In genomic region chr9:33198163-33198562, GRCh38 we compare ENCODE assay signal across 15 cellular contexts. TPM values are rescaled to one million over a fixed set of nuclear protein-coding genes. Genes with fewer than 3 reads are reported as not detected.
DNase-seq lines count a peak whose midpoint lies in the region; ATAC-seq, FAIRE-seq and TF ChIP-seq lines count a peak whose summit lies in the region.
"Had no signal": no experiment of that assay in that cellular context is flagged by ENCODE, and none has a peak within 500 bp of the region (broad histone marks: within the 10 kb centered on the region; RNA-seq: fewer than 3 reads in every experiment).

No MANE protein-coding gene starts in this region.

- H3K4me3 ChIP-seq in BLaER1 (no peak overlapping the region), body of pancreas (no peak overlapping the region), skeletal muscle tissue (ENCODE audit: low read length in 3 of 3) (no peak overlapping the region)
- H3K4me3 ChIP-seq: colonic mucosa had no signal

- WGBS in body of pancreas, 2 donors, result 68 to 75% methylated on average over 6 of the region's 6 CpGs

- TF ChIP-seq POLR2A in body of pancreas (IDR thresholded peaks at IDR 0.05), result no peak

- H3K4me1 ChIP-seq in BLaER1, result peaks cover 63% of the 10 kb centered on the region
- no peaks in the 10 kb centered on the region for H3K4me1 ChIP-seq in body of pancreas
- peaks cover 15 to 22% (median 19%) of the 10 kb centered on the region in 3 donors for H3K4me1 ChIP-seq in skeletal muscle tissue (ENCODE audit: control insufficient read depth in 3 of 3, insufficient read depth in 3 of 3, low read length in 3 of 3)
- H3K4me1 ChIP-seq: colonic mucosa had no signal

- no peaks in the 10 kb centered on the region for H3K27me3 ChIP-seq in BLaER1
- H3K27me3 ChIP-seq in body of pancreas, result no peaks in the 10 kb centered on the region
- H3K27me3 ChIP-seq in skeletal muscle tissue (ENCODE audit: control insufficient read depth in 3 of 3, insufficient read depth in 3 of 3, low read length in 3 of 3), result no peaks in the 10 kb centered on the region
- H3K27me3 ChIP-seq: colonic mucosa had no signal

- H3K4me2 ChIP-seq in BLaER1, result peak overlapping the region; percentile 34

- no peak for TF ChIP-seq CTCF in body of pancreas (IDR thresholded peaks at IDR 0.05)

- 0 out of 2 replicates have a peak, but pooled peaks cover 3% of the 10 kb centered on the region for H3K9me3 ChIP-seq in BLaER1
- no peaks in the 10 kb centered on the region for H3K9me3 ChIP-seq in body of pancreas
- H3K9me3 ChIP-seq in skeletal muscle tissue (ENCODE audit: control insufficient read depth in 3 of 3, low read length in 3 of 3), result no peaks in the 10 kb centered on the region
- H3K9me3 ChIP-seq: colonic mucosa had no signal

- H3K9ac ChIP-seq in BLaER1, result no peak overlapping the region
- peak overlapping the region in 1 of 3 donors; percentile 27 for H3K9ac ChIP-seq in skeletal muscle tissue (ENCODE audit: low read depth in 1 of 3, low read length in 3 of 3)

- DNase-seq in body of pancreas, result peak in 1 of 4 donors; percentile 11
- peak; percentile 77 for DNase-seq in left ventricle myocardium superior
- no peak for DNase-seq in kidney glomerular epithelial cell (lab: John Stamatoyannopoulos, UW)
- DNase-seq in GM19239 (ENCODE audit: insufficient read length, low spot score), result no peak
- no peak for DNase-seq in G401 (ENCODE audit: low spot score)
- DNase-seq: colonic mucosa, NCI-H1092 treated with DMSO at 0.1 percent for 48 hours, NCI-H69, SIG-M5 had no signal

- intact Hi-C loops in body of pancreas (cut with DNase I) (no loop called here), left ventricle myocardium superior (cut with micrococcal nuclease) (no loop called here)

- no peaks in the 10 kb centered on the region for H4K20me1 ChIP-seq in BLaER1

- H3K36me3 ChIP-seq in BLaER1, result no peaks in the 10 kb centered on the region
- H3K36me3 ChIP-seq in body of pancreas (replicated peaks in 1 of 2; ENCODE audit: insufficient read depth in 1 of 2, low read depth in 2 of 2), result no peaks in the 10 kb centered on the region
- no peaks in the 10 kb centered on the region for H3K36me3 ChIP-seq in skeletal muscle tissue (ENCODE audit: control insufficient read depth in 3 of 3, insufficient read depth in 3 of 3, low read length in 3 of 3)
- H3K36me3 ChIP-seq: colonic mucosa had no signal

- H3K27ac ChIP-seq in BLaER1, result no peak overlapping the region
- H3K27ac ChIP-seq in body of pancreas, result peak overlapping the region in 1 of 4 donors; percentile 12
- H3K27ac ChIP-seq in skeletal muscle tissue (ENCODE audit: low read depth, low read length), result peak overlapping the region; percentile 38
- H3K27ac ChIP-seq: colonic mucosa had no signal

- in situ Hi-C loops in G401 (cut with HindIII; ENCODE audit: low sequenced_read_pairs), result no loop called here

- ATAC-seq in body of pancreas, result peak; percentile 41
- ATAC-seq in left ventricle myocardium superior, result peak; percentile 83
- no peak for ATAC-seq in GM18519 (IDR thresholded peaks at IDR 0.05; ENCODE audit: low FRiP score, unreplicated experiment)
- ATAC-seq: left colon had no signal

- FAIRE-seq in GM19239 (lab: Jason Lieb, UNC), result no peak
- FAIRE-seq: TTC549 had no signal

RNA-seq across cellular contexts. Expression of gene B4GALT1, which starts 31.0 kb away (rescaled TPM):
- 10 to 100 TPM; 31.3 to 42.3 TPM for total RNA-seq in body of pancreas
- total RNA-seq in left ventricle myocardium superior, result 42.5 TPM
- total RNA-seq in skeletal muscle tissue, result 14.1 TPM
- 15.1 and 15.3 TPM in 2 replicates for total RNA-seq in G401 (2014; rRNA removed; shearing (Covaris generic))

RNA-seq across cellular contexts. Expression of gene SPINK4, which starts 41.8 kb away (rescaled TPM):
- not detected for total RNA-seq in body of pancreas
- total RNA-seq in left ventricle myocardium superior, result not detected
- total RNA-seq in skeletal muscle tissue, result not detected
- total RNA-seq in G401 (2014; rRNA removed; shearing (Covaris generic)), result not detected in 2 replicates
- total RNA-seq: glomerular endothelial cell had no signal
